2 cellular contexts compared by ENCODE assay signal in the genomic region with DNA sequence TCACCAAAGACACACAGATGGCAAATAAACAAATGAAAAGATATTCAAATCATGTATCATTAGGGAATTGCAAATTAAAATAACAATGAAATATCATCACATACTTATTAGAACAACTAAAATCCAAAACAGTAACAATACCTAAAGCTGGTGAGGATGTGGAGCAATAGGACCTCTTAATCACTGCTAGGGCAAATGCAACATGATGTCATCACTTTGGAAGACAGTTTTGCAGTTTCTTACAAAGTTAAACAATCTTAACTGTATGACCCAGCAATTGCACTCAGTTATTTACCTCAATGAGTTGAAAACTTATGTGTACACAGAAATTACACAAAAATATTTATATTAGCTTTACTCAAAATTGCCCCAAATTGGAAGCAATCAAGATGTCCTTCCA.
TF ChIP-seq lines count a peak whose summit lies in the region.

No MANE protein-coding gene starts in this region.

TF ChIP-seq in HEK293, 187 proteins besides CTCF, POLR2A, EP300 and RAD21:
- TF ChIP-seq, protein P1, sequence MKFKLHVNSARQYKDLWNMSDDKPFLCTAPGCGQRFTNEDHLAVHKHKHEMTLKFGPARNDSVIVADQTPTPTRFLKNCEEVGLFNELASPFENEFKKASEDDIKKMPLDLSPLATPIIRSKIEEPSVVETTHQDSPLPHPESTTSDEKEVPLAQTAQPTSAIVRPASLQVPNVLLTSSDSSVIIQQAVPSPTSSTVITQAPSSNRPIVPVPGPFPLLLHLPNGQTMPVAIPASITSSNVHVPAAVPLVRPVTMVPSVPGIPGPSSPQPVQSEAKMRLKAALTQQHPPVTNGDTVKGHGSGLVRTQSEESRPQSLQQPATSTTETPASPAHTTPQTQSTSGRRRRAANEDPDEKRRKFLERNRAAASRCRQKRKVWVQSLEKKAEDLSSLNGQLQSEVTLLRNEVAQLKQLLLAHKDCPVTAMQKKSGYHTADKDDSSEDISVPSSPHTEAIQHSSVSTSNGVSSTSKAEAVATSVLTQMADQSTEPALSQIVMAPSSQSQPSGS (tag by site-specific recombination; IDR thresholded peaks at IDR 0.05; ENCODE audit: low read depth): peak; percentile 85; the same call in 1 of the 2 replicates
- TF ChIP-seq ZNF324 (tag by site-specific recombination; IDR thresholded peaks at IDR 0.05) (no peak), SP2 (tag by site-specific recombination; IDR thresholded peaks at IDR 0.05) (no peak), ZNF629 (tag by site-specific recombination; IDR thresholded peaks at IDR 0.05) (peak; percentile 63; the same call in 1 of the 2 replicates), TRIM28 (IDR thresholded peaks at IDR 0.05; ENCODE audit: borderline replicate concordance, low read length) (no peak)
- TF ChIP-seq, protein P2, sequence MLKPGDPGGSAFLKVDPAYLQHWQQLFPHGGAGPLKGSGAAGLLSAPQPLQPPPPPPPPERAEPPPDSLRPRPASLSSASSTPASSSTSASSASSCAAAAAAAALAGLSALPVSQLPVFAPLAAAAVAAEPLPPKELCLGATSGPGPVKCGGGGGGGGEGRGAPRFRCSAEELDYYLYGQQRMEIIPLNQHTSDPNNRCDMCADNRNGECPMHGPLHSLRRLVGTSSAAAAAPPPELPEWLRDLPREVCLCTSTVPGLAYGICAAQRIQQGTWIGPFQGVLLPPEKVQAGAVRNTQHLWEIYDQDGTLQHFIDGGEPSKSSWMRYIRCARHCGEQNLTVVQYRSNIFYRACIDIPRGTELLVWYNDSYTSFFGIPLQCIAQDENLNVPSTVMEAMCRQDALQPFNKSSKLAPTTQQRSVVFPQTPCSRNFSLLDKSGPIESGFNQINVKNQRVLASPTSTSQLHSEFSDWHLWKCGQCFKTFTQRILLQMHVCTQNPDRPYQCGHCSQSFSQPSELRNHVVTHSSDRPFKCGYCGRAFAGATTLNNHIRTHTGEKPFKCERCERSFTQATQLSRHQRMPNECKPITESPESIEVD (tag by site-specific recombination; IDR thresholded peaks at IDR 0.05): peak; percentile 53
- TF ChIP-seq, protein P3, sequence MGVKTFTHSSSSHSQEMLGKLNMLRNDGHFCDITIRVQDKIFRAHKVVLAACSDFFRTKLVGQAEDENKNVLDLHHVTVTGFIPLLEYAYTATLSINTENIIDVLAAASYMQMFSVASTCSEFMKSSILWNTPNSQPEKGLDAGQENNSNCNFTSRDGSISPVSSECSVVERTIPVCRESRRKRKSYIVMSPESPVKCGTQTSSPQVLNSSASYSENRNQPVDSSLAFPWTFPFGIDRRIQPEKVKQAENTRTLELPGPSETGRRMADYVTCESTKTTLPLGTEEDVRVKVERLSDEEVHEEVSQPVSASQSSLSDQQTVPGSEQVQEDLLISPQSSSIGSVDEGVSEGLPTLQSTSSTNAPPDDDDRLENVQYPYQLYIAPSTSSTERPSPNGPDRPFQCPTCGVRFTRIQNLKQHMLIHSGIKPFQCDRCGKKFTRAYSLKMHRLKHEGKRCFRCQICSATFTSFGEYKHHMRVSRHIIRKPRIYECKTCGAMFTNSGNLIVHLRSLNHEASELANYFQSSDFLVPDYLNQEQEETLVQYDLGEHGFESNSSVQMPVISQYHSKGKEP (tag by site-specific recombination; IDR thresholded peaks at IDR 0.05): peak; percentile 29; the same call in 1 of the 2 replicates

TF ChIP-seq in K562, 482 proteins besides CTCF, POLR2A, EP300 and RAD21:
- TF ChIP-seq CEBPG (CRISPR knock-in tag; IDR thresholded peaks at IDR 0.05): no peak
- TF ChIP-seq CEBPG (tag; conservative IDR thresholded peaks at IDR 0.05 in 1 of 2, IDR thresholded peaks at IDR 0.05 in 1 of 2): 0 out of 4 replicates have a peak, but pooled peaks of 1 of the 2 experiments have one; percentile 40
- no peak for TF ChIP-seq PHF8 (IDR thresholded peaks at IDR 0.05; ENCODE audit: borderline replicate concordance, low read length)
- TF ChIP-seq ATF7 (IDR thresholded peaks at IDR 0.05): peak; percentile 49; the same call in 1 of the 2 replicates
- TF ChIP-seq RBM25 (IDR thresholded peaks at IDR 0.05; ENCODE audit: low read depth, low read length, severe bottlenecking): peak; percentile 81
- TF ChIP-seq, protein P4, sequence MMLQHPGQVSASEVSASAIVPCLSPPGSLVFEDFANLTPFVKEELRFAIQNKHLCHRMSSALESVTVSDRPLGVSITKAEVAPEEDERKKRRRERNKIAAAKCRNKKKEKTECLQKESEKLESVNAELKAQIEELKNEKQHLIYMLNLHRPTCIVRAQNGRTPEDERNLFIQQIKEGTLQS (IDR thresholded peaks at IDR 0.05): peak; percentile 62
- TF ChIP-seq, protein P4 (CRISPR knock-in tag; conservative IDR thresholded peaks at IDR 0.05): no peak
